In the genomic region with DNA sequence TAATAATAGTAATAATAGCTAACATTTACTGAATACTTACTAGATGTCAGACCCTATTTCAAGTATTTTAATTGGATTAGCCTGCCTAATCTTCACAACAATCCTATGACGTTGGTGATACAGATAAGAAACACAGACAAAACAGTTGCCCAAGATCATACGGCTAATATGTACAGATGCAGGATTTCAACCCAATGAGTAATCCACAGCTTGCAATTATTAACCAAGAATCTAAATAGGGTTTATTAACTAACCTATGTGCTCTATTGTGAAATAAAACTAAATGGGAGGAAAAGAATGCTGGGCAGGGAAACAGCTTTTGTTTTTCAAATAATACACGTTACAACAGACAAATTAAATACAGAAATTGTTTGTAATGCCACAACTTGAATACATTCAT, we compare ENCODE assay signal across 10 cellular contexts.
DNase-seq lines count a peak whose midpoint lies in the region; ATAC-seq and TF ChIP-seq lines count a peak whose summit lies in the region.
"Had no signal": no experiment of that assay in that cellular context is flagged by ENCODE, and none has a peak within 500 bp of the region (broad histone marks: within the 10 kb centered on the region; RNA-seq: fewer than 3 reads in every experiment).

No MANE protein-coding gene starts in this region.

- ATAC-seq in GM18909 (IDR thresholded peaks at IDR 0.05; ENCODE audit: poor library complexity, unreplicated experiment) (peak; percentile 85), HG02973 (IDR thresholded peaks at IDR 0.05; ENCODE audit: unreplicated experiment) (peak; percentile 56), HG02884 (IDR thresholded peaks at IDR 0.05; ENCODE audit: unreplicated experiment) (no peak)
- ATAC-seq: right cardiac atrium; stimulated activated effector memory CD8-positive, alpha-beta T cell treated with anti-CD3 and anti-CD28 coated beads, Interleukin-12 subunit alpha, Interleukin-12 subunit beta, amount 100 ng/mL, for 72 hours had no signal

- no peak overlapping the region for H3K9ac ChIP-seq in muscle layer of colon (ENCODE audit: low read length)

- H3K4me1 ChIP-seq in muscle layer of colon (ENCODE audit: insufficient read depth, low read length), result peaks cover 41% of the 10 kb centered on the region
- no peaks in the 10 kb centered on the region for H3K4me1 ChIP-seq in effector memory CD4-positive, alpha-beta T cell (ENCODE audit: control insufficient read depth, insufficient read depth, low read length, poor library complexity, severe bottlenecking)

- peaks cover 4% of the 10 kb centered on the region for H3K36me3 ChIP-seq in muscle layer of colon (ENCODE audit: insufficient read depth, low read length)
- peaks cover 3% of the 10 kb centered on the region for H3K36me3 ChIP-seq in effector memory CD4-positive, alpha-beta T cell (ENCODE audit: control insufficient read depth, insufficient read depth, low read length)

- CTCF ChIA-PET in HEK293T (lab: Yijun Ruan, JAX), result interaction anchor here (1.5 kb wide), 1 partner anchor 9 kb away, joined by 3 read pairs; no protein-coding TSS in a partner anchor

- POLR2A ChIA-PET in HEK293T (lab: Yijun Ruan, JAX), result no interaction called here

- peak overlapping the region; percentile 24 for H3K27ac ChIP-seq in muscle layer of colon (ENCODE audit: low read depth, low read length)
- H3K27ac ChIP-seq in effector memory CD4-positive, alpha-beta T cell (ENCODE audit: insufficient read depth, low read length, poor library complexity, severe bottlenecking), result no peak overlapping the region

- H3K9me3 ChIP-seq in muscle layer of colon (ENCODE audit: low read length), result no peaks in the 10 kb centered on the region
- no peaks in the 10 kb centered on the region for H3K9me3 ChIP-seq in effector memory CD4-positive, alpha-beta T cell (ENCODE audit: control insufficient read depth, low read length)

- peak; percentile 98 for DNase-seq in amniotic epithelial cell (ENCODE audit: low read depth)
- no peak for DNase-seq in effector memory CD4-positive, alpha-beta T cell
- DNase-seq in retina, result no peak
- DNase-seq in HEK293T (ENCODE audit: extremely low spot score), result no peak
- DNase-seq: right cardiac atrium had no signal

- H3K4me3 ChIP-seq in muscle layer of colon (ENCODE audit: low read depth in 1 of 2, low read length in 2 of 2), result peak overlapping the region in 1 of 2 donors; percentile 37
- H3K4me3 ChIP-seq in effector memory CD4-positive, alpha-beta T cell (ENCODE audit: insufficient read depth, low read depth, low read length, poor library complexity, severe bottlenecking), result no peak overlapping the region

- H3K27me3 ChIP-seq in muscle layer of colon (ENCODE audit: control insufficient read depth in 1 of 2, insufficient read depth in 2 of 2, low read length in 2 of 2), result no peaks in the 10 kb centered on the region
- no peaks in the 10 kb centered on the region for H3K27me3 ChIP-seq in effector memory CD4-positive, alpha-beta T cell (replicated peaks; ENCODE audit: control insufficient read depth, insufficient read depth, low read length, poor library complexity, severe bottlenecking)

TF ChIP-seq in HEK293T, 16 proteins besides CTCF, POLR2A, EP300 and RAD21:
- no peak for TF ChIP-seq LEF1 (IDR thresholded peaks at IDR 0.05; ENCODE audit: borderline replicate concordance)
- no peak for TF ChIP-seq L3MBTL2 (conservative IDR thresholded peaks at IDR 0.05)
- TF ChIP-seq HDGF (IDR thresholded peaks at IDR 0.05; ENCODE audit: borderline replicate concordance), result no peak
- no peak for TF ChIP-seq ELF4 (IDR thresholded peaks at IDR 0.05)
- TF ChIP-seq ARNT (IDR thresholded peaks at IDR 0.05), result no peak
- TF ChIP-seq, protein P1, sequence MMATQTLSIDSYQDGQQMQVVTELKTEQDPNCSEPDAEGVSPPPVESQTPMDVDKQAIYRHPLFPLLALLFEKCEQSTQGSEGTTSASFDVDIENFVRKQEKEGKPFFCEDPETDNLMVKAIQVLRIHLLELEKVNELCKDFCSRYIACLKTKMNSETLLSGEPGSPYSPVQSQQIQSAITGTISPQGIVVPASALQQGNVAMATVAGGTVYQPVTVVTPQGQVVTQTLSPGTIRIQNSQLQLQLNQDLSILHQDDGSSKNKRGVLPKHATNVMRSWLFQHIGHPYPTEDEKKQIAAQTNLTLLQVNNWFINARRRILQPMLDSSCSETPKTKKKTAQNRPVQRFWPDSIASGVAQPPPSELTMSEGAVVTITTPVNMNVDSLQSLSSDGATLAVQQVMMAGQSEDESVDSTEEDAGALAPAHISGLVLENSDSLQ (IDR thresholded peaks at IDR 0.05), result no peak
- TF ChIP-seq BHLHE40 (IDR thresholded peaks at IDR 0.05; ENCODE audit: borderline replicate concordance), result no peak
- TF ChIP-seq SP1 (IDR thresholded peaks at IDR 0.05), result no peak
- no peak for TF ChIP-seq TARDBP (IDR thresholded peaks at IDR 0.05)
